Comparison of ENCODE assay signal across 10 cellular contexts in the genomic region with DNA sequence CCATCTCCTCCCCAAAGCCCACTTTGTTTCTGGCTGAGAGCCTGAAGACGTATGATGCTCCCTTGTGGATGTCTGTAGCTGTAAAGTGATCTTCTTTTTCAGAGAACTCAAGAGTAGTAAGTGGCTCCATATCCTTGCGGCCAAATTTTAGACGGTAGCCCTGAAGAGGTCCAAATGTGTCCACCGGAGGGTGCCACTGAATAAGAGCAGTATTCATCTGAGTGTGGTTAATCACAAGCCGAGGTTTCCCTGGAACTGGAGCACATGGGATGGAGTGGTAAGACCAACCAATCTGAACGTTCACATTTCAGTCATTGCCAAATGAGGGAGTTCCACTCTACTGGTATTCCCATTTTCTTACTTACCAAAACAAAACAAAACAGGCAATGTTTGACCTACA.
A peak's percentile ranks its signal among the peaks of the same experiment; 100 is the strongest.
DNase-seq lines count a peak whose midpoint lies in the region; ATAC-seq and TF ChIP-seq lines count a peak whose summit lies in the region.
"Had no signal": no experiment of that assay in that cellular context is flagged by ENCODE, and none has a peak within 500 bp of the region (broad histone marks: within the 10 kb centered on the region; RNA-seq: fewer than 3 reads in every experiment).

No MANE protein-coding gene starts in this region.

- ATAC-seq in right lobe of liver (peak; percentile 86 to 96 (median 92)), GM18511 (IDR thresholded peaks at IDR 0.05; ENCODE audit: unreplicated experiment) (no peak), HG02852 (IDR thresholded peaks at IDR 0.05; ENCODE audit: unreplicated experiment) (no peak), GM21717 (IDR thresholded peaks at IDR 0.05; ENCODE audit: unreplicated experiment) (no peak)
- ATAC-seq: activated T-helper 17 cell treated with anti-CD3 and anti-CD28 coated beads, Interleukin-2, amount 50 U/mL, for 72 hours had no signal

- H3K27me3 ChIP-seq in right lobe of liver, result no peaks in the 10 kb centered on the region

- H3K9me3 ChIP-seq in right lobe of liver, result no peaks in the 10 kb centered on the region

- no peak overlapping the region for H3K4me3 ChIP-seq in choroid plexus epithelial cell (ENCODE audit: low read depth, low read length)
- H3K4me3 ChIP-seq in right lobe of liver, result no peak overlapping the region

- no peak for TF ChIP-seq POLR2A in right lobe of liver (IDR thresholded peaks at IDR 0.05)

- H3K27ac ChIP-seq in right lobe of liver, result no peak overlapping the region

- 41% methylated on average over 5 of the region's 6 CpGs for whole genome bisulfite sequencing in right lobe of liver (ENCODE audit: insufficient coverage, low coverage, low lambda C conversion rate, missing lambda C conversion rate)

- no peaks in the 10 kb centered on the region for H3K36me3 ChIP-seq in right lobe of liver

- TF ChIP-seq CTCF in choroid plexus epithelial cell (conservative IDR thresholded peaks at IDR 0.05; ENCODE audit: low read depth, low read length) (peak; percentile 54), right lobe of liver (IDR thresholded peaks at IDR 0.05) (peak in 3 of 4 donors; percentile 43 to 55 (median 52))

- no peaks in the 10 kb centered on the region for H3K4me1 ChIP-seq in right lobe of liver

- peak; percentile 54 for DNase-seq in D341Med (ENCODE audit: low spot score)
- peak; percentile 29 for DNase-seq in NCI-H1105 (lab: John Stamatoyannopoulos, UW)
- peak; percentile 50 for DNase-seq in choroid plexus epithelial cell (ENCODE audit: low read depth)
- peak in 2 of 3 donors; percentile 33 to 63 for DNase-seq in right lobe of liver
- DNase-seq in NOMO-1 treated with DMSO at 0.1 percent for 48 hours (lab: John Stamatoyannopoulos, UW; ENCODE audit: unreplicated experiment), result no peak
- DNase-seq: mammary epithelial cell had no signal

- intact Hi-C loops in right lobe of liver (cut with DNase I), result no loop called here

Comparison
In these comparisons a context has a peak if more than half of its experiments do, and no peak if none do; other contexts are left out.
1. ATAC-seq: peak in right lobe of liver (4 of 4); none in GM18511 (single experiment), HG02852 (single experiment) and GM21717 (single experiment).